ENCODE assay signal across 7 cellular contexts in the genomic region with DNA sequence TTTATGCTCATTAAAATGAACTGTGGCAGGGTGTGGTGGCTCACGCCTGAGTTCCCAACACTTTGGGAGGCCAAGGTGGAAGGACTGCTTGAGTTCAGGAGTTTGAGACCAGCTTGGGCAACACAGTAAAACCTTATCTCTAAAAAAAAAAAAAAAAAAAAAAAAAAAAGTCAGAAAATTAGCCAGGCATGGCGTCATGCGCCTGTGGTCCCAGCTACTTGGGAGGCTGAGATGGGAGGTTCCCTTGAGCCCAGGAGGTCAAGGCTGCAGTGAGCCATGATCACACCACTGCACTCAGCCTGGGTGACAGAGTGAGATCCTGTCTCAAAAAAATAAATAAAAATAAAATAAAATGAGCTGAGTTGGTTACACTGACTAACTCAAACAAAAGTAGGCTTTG. TPM values are rescaled to one million over a fixed set of nuclear protein-coding genes. Genes with fewer than 3 reads are reported as not detected.
DNase-seq lines count a peak whose midpoint lies in the region; ATAC-seq and TF ChIP-seq lines count a peak whose summit lies in the region.
"Not testable (repeated sequence)": the region's sequence is repeated elsewhere in the genome, so short reads cannot be mapped to it uniquely, and the experiment has no call there.

No MANE protein-coding gene starts in this region.

- H3K4me1 Mint-ChIP-seq in CD8-positive, alpha-beta memory T cell, result peaks cover 17 to 24% (median 23%) of the 10 kb centered on the region in 3 donors
- peaks cover 15% of the 10 kb centered on the region for H3K4me1 Mint-ChIP-seq in T-helper 1 cell treated with Interleukin-12 subunit alpha and Interleukin-12 subunit beta and Interleukin-4 antibody, amounts not matched to agents 30 μg/mL and 1 μg/mL, for 36 hours (ENCODE audit: low read depth)
- H3K4me1 Mint-ChIP-seq in activated T-cell treated with anti-CD3 and anti-CD28 coated beads, Interleukin-2, amount 50 U/mL, for 72 hours (ENCODE audit: low read depth), result peaks cover 20% of the 10 kb centered on the region
- H3K4me1 Mint-ChIP-seq in chondrocyte (ENCODE audit: low read depth) (peaks cover 15% of the 10 kb centered on the region), nephron progenitor cell (peaks cover 75% of the 10 kb centered on the region)

- ATAC-seq in activated T-cell treated with anti-CD3 and anti-CD28 coated beads, Interleukin-2, amount 50 U/mL, for 72 hours (replicated peaks in 1 of 2), result not testable (repeated sequence)

- peak overlapping the region; percentile 88 for H2AFZ ChIP-seq in smooth muscle cell (ENCODE audit: low read depth)

- H3K4me3 Mint-ChIP-seq in CD8-positive, alpha-beta memory T cell, result peak overlapping the region; percentile 82 to 89 (median 86)
- H3K4me3 Mint-ChIP-seq in T-helper 1 cell treated with Interleukin-12 subunit alpha and Interleukin-12 subunit beta and Interleukin-4 antibody, amounts not matched to agents 30 μg/mL and 1 μg/mL, for 36 hours, result peak overlapping the region; percentile 65
- H3K4me3 Mint-ChIP-seq in activated T-cell treated with anti-CD3 and anti-CD28 coated beads, Interleukin-2, amount 50 U/mL, for 72 hours, result peak overlapping the region; percentile 78 to 82
- H3K4me3 Mint-ChIP-seq in chondrocyte (ENCODE audit: unreplicated experiment) (peak overlapping the region; percentile 70), nephron progenitor cell (peak overlapping the region; percentile 70)

- H3K4me3 ChIP-seq in CD8-positive, alpha-beta memory T cell (ENCODE audit: low read length), result not testable (repeated sequence)
- peak overlapping the region; percentile 36 for H3K4me3 ChIP-seq in iPS-15b (ENCODE audit: low read depth, low read length)
- H3K4me3 ChIP-seq in smooth muscle cell, result peak overlapping the region; percentile 50

- not testable (repeated sequence) for H3K9me3 ChIP-seq in CD8-positive, alpha-beta memory T cell (ENCODE audit: low read length); iPS-15b (ENCODE audit: control insufficient read depth, insufficient read depth, low read length); smooth muscle cell (replicated peaks; ENCODE audit: low read depth)

- POLR2A ChIA-PET in CD8-positive, alpha-beta memory T cell (lab: Charles Lee), result interaction anchor here (0.7 kb wide), 2 partner anchors 77 to 82 kb away, joined by 5 to 7 read pairs; no protein-coding TSS in a partner anchor

- not testable (repeated sequence) for H3K9ac ChIP-seq in iPS-15b (ENCODE audit: low read depth, low read length); smooth muscle cell (ENCODE audit: low read depth)

- CTCF ChIA-PET in CD8-positive, alpha-beta memory T cell (lab: Charles Lee), result interaction anchor here (0.7 kb wide), 2 partner anchors 212 to 346 kb away, joined by 3 read pairs; no protein-coding TSS in a partner anchor

- not testable (repeated sequence) for H3K4me1 ChIP-seq in CD8-positive, alpha-beta memory T cell (ENCODE audit: insufficient read depth, low read length); iPS-15b (ENCODE audit: control insufficient read depth, insufficient read depth, low read length)
- H3K4me1 ChIP-seq in smooth muscle cell (ENCODE audit: low read depth), result peaks cover 10% of the 10 kb centered on the region

- H3K79me2 ChIP-seq in smooth muscle cell (ENCODE audit: low read depth), result not testable (repeated sequence)

- not testable (repeated sequence) for DNase-seq in CD8-positive, alpha-beta memory T cell; activated T-cell treated with anti-CD3 and anti-CD28 coated beads, Interleukin-2, amount 50 U/mL, for 72 hours; chondrocyte (ENCODE audit: low spot score); nephron progenitor cell; smooth muscle cell (lab: John Stamatoyannopoulos, UW; ENCODE audit: unreplicated experiment)

- H3K27ac ChIP-seq in CD8-positive, alpha-beta memory T cell (ENCODE audit: low read depth, low read length), result peak overlapping the region; percentile 8
- not testable (repeated sequence) for H3K27ac ChIP-seq in smooth muscle cell (ENCODE audit: low read depth)

- not testable (repeated sequence) for H3K9me3 Mint-ChIP-seq in CD8-positive, alpha-beta memory T cell; T-helper 1 cell treated with Interleukin-12 subunit alpha and Interleukin-12 subunit beta and Interleukin-4 antibody, amounts not matched to agents 30 μg/mL and 1 μg/mL, for 36 hours; activated T-cell treated with anti-CD3 and anti-CD28 coated beads, Interleukin-2, amount 50 U/mL, for 72 hours; chondrocyte (ENCODE audit: low read depth); nephron progenitor cell

- peak overlapping the region in 1 of 8 donors; percentile 82 for H3K27ac Mint-ChIP-seq in CD8-positive, alpha-beta memory T cell
- H3K27ac Mint-ChIP-seq in T-helper 1 cell treated with Interleukin-12 subunit alpha and Interleukin-12 subunit beta and Interleukin-4 antibody, amounts not matched to agents 30 μg/mL and 1 μg/mL, for 36 hours; activated T-cell treated with anti-CD3 and anti-CD28 coated beads, Interleukin-2, amount 50 U/mL, for 72 hours; nephron progenitor cell: not testable (repeated sequence)
- H3K27ac Mint-ChIP-seq in chondrocyte (ENCODE audit: unreplicated experiment), result peak overlapping the region; percentile 90

- not testable (repeated sequence) for H3F3A ChIP-seq in smooth muscle cell (ENCODE audit: low read depth)

- H3K27me3 ChIP-seq in CD8-positive, alpha-beta memory T cell (ENCODE audit: insufficient read depth, low read length, poor library complexity, severe bottlenecking); smooth muscle cell (ENCODE audit: low read depth): not testable (repeated sequence)
- H3K27me3 ChIP-seq in iPS-15b (ENCODE audit: control insufficient read depth, insufficient read depth, low read length), result peaks cover 55% of the 10 kb centered on the region

- not testable (repeated sequence) for H3K36me3 Mint-ChIP-seq in CD8-positive, alpha-beta memory T cell; T-helper 1 cell treated with Interleukin-12 subunit alpha and Interleukin-12 subunit beta and Interleukin-4 antibody, amounts not matched to agents 30 μg/mL and 1 μg/mL, for 36 hours (ENCODE audit: low read depth); activated T-cell treated with anti-CD3 and anti-CD28 coated beads, Interleukin-2, amount 50 U/mL, for 72 hours (ENCODE audit: insufficient read depth in 2 of 2); chondrocyte (ENCODE audit: low read depth); nephron progenitor cell (ENCODE audit: low read depth)

- TF ChIP-seq CTCF in chondrocyte (IDR thresholded peaks at IDR 0.05); nephron progenitor cell (IDR thresholded peaks at IDR 0.05); smooth muscle cell (IDR thresholded peaks at IDR 0.05; ENCODE audit: borderline replicate concordance, insufficient read depth, poor library complexity, severe bottlenecking): not testable (repeated sequence)

- peaks cover 3 to 13% of the 10 kb centered on the region in 2 donors for H3K27me3 Mint-ChIP-seq in CD8-positive, alpha-beta memory T cell
- peaks cover 43% of the 10 kb centered on the region for H3K27me3 Mint-ChIP-seq in T-helper 1 cell treated with Interleukin-12 subunit alpha and Interleukin-12 subunit beta and Interleukin-4 antibody, amounts not matched to agents 30 μg/mL and 1 μg/mL, for 36 hours (ENCODE audit: low read depth)
- H3K27me3 Mint-ChIP-seq in activated T-cell treated with anti-CD3 and anti-CD28 coated beads, Interleukin-2, amount 50 U/mL, for 72 hours (ENCODE audit: low read depth); chondrocyte (ENCODE audit: low read depth): not testable (repeated sequence)
- peaks cover 28% of the 10 kb centered on the region for H3K27me3 Mint-ChIP-seq in nephron progenitor cell (ENCODE audit: low read depth, poor library complexity)

- not testable (repeated sequence) for H4K20me1 ChIP-seq in smooth muscle cell (ENCODE audit: low read depth)

- not testable (repeated sequence) for H3K36me3 ChIP-seq in CD8-positive, alpha-beta memory T cell (ENCODE audit: insufficient read depth, low read length); iPS-15b (ENCODE audit: control insufficient read depth, insufficient read depth, low read length); smooth muscle cell (ENCODE audit: low read depth)

- H3K4me2 ChIP-seq in smooth muscle cell, result peak overlapping the region; percentile 83

- WGBS in smooth muscle cell (ENCODE audit: low lambda C conversion rate), result 95% methylated on average over 3 of the region's 3 CpGs

RNA-seq across cellular contexts. Expression of gene MDGA1, which starts 6.8 kb away (rescaled TPM):
- 1 to 10 TPM; 4.4 to 4.7 TPM for total RNA-seq in CD8-positive, alpha-beta memory T cell
- polyA plus RNA-seq in CD8-positive, alpha-beta memory T cell, result 2.5 TPM
- 10 to 100 TPM in 1 of 2 donors, under 1 TPM in 1; 0.07 to 11.5 TPM for total RNA-seq in activated T-cell treated with anti-CD3 and anti-CD28 coated beads, Interleukin-2, amount 50 U/mL, for 72 hours
- total RNA-seq in chondrocyte (17.3 to 30.2 TPM (median 22.5 TPM) in 3 replicates), smooth muscle cell (5.7 and 12.5 TPM in 2 replicates)
- 1.5 and 2.4 TPM in 2 replicates for polyA plus RNA-seq in smooth muscle cell
